ENCODE assay signal across 13 cellular contexts in the genomic region with DNA sequence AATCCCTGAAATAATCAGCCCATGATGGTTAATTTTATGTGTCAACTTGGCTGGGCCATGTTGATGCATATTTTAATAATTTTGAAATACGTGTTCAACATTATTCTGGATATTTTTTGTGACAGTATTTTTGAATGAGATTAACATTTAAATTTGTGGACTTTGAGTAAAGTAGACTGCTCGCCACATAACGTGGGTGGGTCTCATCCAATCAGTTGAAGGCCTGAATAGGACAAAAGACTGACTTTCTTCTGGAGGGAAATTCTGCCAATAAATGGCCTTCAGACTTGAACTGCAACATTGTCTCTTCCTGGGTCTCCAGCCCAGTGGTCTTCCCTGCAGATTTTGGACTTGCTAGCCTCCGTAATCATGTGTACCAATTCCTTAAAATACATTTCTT. TPM values are rescaled to one million over a fixed set of nuclear protein-coding genes. Genes with fewer than 3 reads are reported as not detected.
DNase-seq lines count a peak whose midpoint lies in the region; ATAC-seq and TF ChIP-seq lines count a peak whose summit lies in the region.
"Had no signal": no experiment of that assay in that cellular context is flagged by ENCODE, and none has a peak within 500 bp of the region (broad histone marks: within the 10 kb centered on the region; RNA-seq: fewer than 3 reads in every experiment).

No MANE protein-coding gene starts in this region.

- peak overlapping the region; percentile 58; the same call in 1 of the 2 replicates for H2AK5ac ChIP-seq in IMR-90 (ENCODE audit: low read depth, low read length)
- no peak overlapping the region for H2AK5ac ChIP-seq in mesenchymal stem cell (ENCODE audit: low read length, severe bottlenecking)

- H3K9me3 ChIP-seq in GM23248 (ENCODE audit: low read depth) (no peaks in the 10 kb centered on the region), IMR-90 (ENCODE audit: control insufficient read depth, insufficient read depth, low read length) (no peaks in the 10 kb centered on the region), mesenchymal stem cell (ENCODE audit: control insufficient read depth, low read length) (no peaks in the 10 kb centered on the region)

- POLR2A ChIA-PET in IMR-90 (lab: Charles Lee; ENCODE audit: unreplicated experiment) = no interaction called here

- H2AFZ ChIP-seq in GM23248 (no peak overlapping the region), IMR-90 (replicated peaks; ENCODE audit: low read length, poor library complexity) (no peak overlapping the region), mesenchymal stem cell (ENCODE audit: low read depth, low read length) (no peak overlapping the region)

- H4K8ac ChIP-seq in IMR-90 (ENCODE audit: low read depth in 2 of 2, low read length in 2 of 2) (peak overlapping the region in 1 of 2 experiments; percentile 39; a peak in 1 of 4 replicates), mesenchymal stem cell (ENCODE audit: low read length) (no peak overlapping the region)

- H4K5ac ChIP-seq in IMR-90 (ENCODE audit: low read depth, low read length) = peak overlapping the region; percentile 7; the same call in 1 of the 2 replicates

- H3K4me3 ChIP-seq in GM23248 (no peak overlapping the region), IMR-90 (ENCODE audit: insufficient read depth, low read depth, low read length) (no peak overlapping the region), mesenchymal stem cell (ENCODE audit: insufficient read depth in 1 of 2, low read depth in 1 of 2, low read length in 2 of 2) (no peak overlapping the region)

- H2BK120ac ChIP-seq in IMR-90 (ENCODE audit: low read depth, low read length) (peak overlapping the region; percentile 83), mesenchymal stem cell (ENCODE audit: low read depth, low read length) (no peak overlapping the region)

- H4K20me1 ChIP-seq in GM23248 (ENCODE audit: insufficient read depth) (no peaks in the 10 kb centered on the region), IMR-90 (ENCODE audit: insufficient read depth, low read length) (peaks cover 6% of the 10 kb centered on the region; the same call in 1 of the 2 replicates)

- peaks cover 38% of the 10 kb centered on the region for H3F3A ChIP-seq in GM23248 (ENCODE audit: insufficient read depth)

- ATAC-seq in IMR-90 (ENCODE audit: low read depth) (no peak), GM18861 (IDR thresholded peaks at IDR 0.05; ENCODE audit: unreplicated experiment) (no peak)

- peak overlapping the region; percentile 69 for H2BK20ac ChIP-seq in IMR-90 (ENCODE audit: low read depth, low read length)

- WGBS in GM23248 (ENCODE audit: low coverage in 1 of 2, low lambda C conversion rate in 2 of 2, missing lambda C conversion rate in 2 of 2), 2 experiments = 96% methylated on average over 4 of the region's 4 CpGs
- WGBS in IMR-90 (ENCODE audit: extremely low coverage in 2 of 2, insufficient read length in 1 of 2), 2 experiments = 100% methylated on average over 2 of the region's 4 CpGs; no CpG with 5 or more reads in 1 of the 2 experiments
- 83% methylated on average over 3 of the region's 4 CpGs for WGBS in mesenchymal stem cell

- H3K79me1 ChIP-seq in IMR-90 (ENCODE audit: low read depth in 1 of 2, low read length in 2 of 2) = no peaks in the 10 kb centered on the region
- no peaks in the 10 kb centered on the region for H3K79me1 ChIP-seq in mesenchymal stem cell (replicated peaks; ENCODE audit: low read length, poor library complexity, severe bottlenecking)

- peak overlapping the region; percentile 95 for H2BK15ac ChIP-seq in IMR-90 (ENCODE audit: low read depth, low read length)
- H2BK15ac ChIP-seq in mesenchymal stem cell (ENCODE audit: low read depth, poor library complexity, severe bottlenecking) = no peak overlapping the region

- TF ChIP-seq RAD21 in IMR-90 (IDR thresholded peaks at IDR 0.05; ENCODE audit: low read length) = no peak

- peaks cover 2% of the 10 kb centered on the region; the same call in 1 of the 2 replicates for H3K9me1 ChIP-seq in IMR-90 (ENCODE audit: insufficient read depth, low read length)

- no peaks in the 10 kb centered on the region for H3K27me3 ChIP-seq in GM23248 (replicated peaks; ENCODE audit: insufficient read depth)
- H3K27me3 ChIP-seq in IMR-90 (ENCODE audit: control insufficient read depth, insufficient read depth, low read length) = no peaks in the 10 kb centered on the region
- H3K27me3 ChIP-seq in mesenchymal stem cell (ENCODE audit: control insufficient read depth in 1 of 2, insufficient read depth in 1 of 2, low read length in 2 of 2) = no peaks in the 10 kb centered on the region

- H3K4ac ChIP-seq in IMR-90 (ENCODE audit: low read depth, low read length) (peak overlapping the region; percentile 72), mesenchymal stem cell (ENCODE audit: low read depth in 1 of 2, low read length in 2 of 2) (no peak overlapping the region)

- peak overlapping the region; percentile 48 for H4K91ac ChIP-seq in IMR-90 (ENCODE audit: insufficient read depth, low read depth, low read length)
- H4K91ac ChIP-seq in mesenchymal stem cell (ENCODE audit: low read length) = no peak overlapping the region

- intact Hi-C loops in IMR-90 (cut with micrococcal nuclease) = loop anchor here (2.0 kb wide), 1 partner anchor 54 kb away; a partner anchor contains a TSS

- H3K23ac ChIP-seq in IMR-90 (ENCODE audit: low read depth, low read length) (no peak overlapping the region), mesenchymal stem cell (ENCODE audit: low read length in 2 of 2) (no peak overlapping the region)

- CTCF ChIA-PET in IMR-90 (lab: Yijun Ruan, JAX) = no interaction called here

- DNase-seq in GM23248 (no peak), IMR-90 (no peak), mesenchymal stem cell (no peak), middle frontal gyrus (ENCODE audit: extremely low spot score, low spot score) (no peak)
- no peak for DNase-seq in activated CD4-positive, alpha-beta T cell treated with anti-CD3 and anti-CD28 coated beads for 48 hours
- DNase-seq: AML-193; CD4-positive, alpha-beta T cell; DMS153; DMS79; GDM1; H9 had no signal

- no peak for TF ChIP-seq POLR2A in IMR-90 (IDR thresholded peaks at IDR 0.05; ENCODE audit: low read depth, low read length)

- H3K9me2 ChIP-seq in GM23248 (ENCODE audit: insufficient read depth) = no peaks in the 10 kb centered on the region

- H3K79me2 ChIP-seq in GM23248 (ENCODE audit: insufficient read depth) = no peaks in the 10 kb centered on the region

- no peak overlapping the region for H2BK12ac ChIP-seq in mesenchymal stem cell (ENCODE audit: low read length in 2 of 2)

- no peak for TF ChIP-seq CTCF in IMR-90 (conservative IDR thresholded peaks at IDR 0.05; ENCODE audit: low read depth, low read length)

- H3K56ac ChIP-seq in IMR-90 (ENCODE audit: extremely low read depth, insufficient read depth, low read length) = no peak overlapping the region; the same call in 1 of the 2 replicates

- H3K18ac ChIP-seq in IMR-90 (ENCODE audit: low read depth, low read length) (peak overlapping the region; percentile 89), mesenchymal stem cell (ENCODE audit: low read depth in 1 of 2, low read length in 2 of 2) (no peak overlapping the region)

- H3K9ac ChIP-seq in GM23248 (no peak overlapping the region), IMR-90 (ENCODE audit: low read depth, low read length) (no peak overlapping the region), mesenchymal stem cell (ENCODE audit: low read length) (peak overlapping the region; percentile 73)

- H3K36me3 ChIP-seq in GM23248 (ENCODE audit: low read depth) = no peaks in the 10 kb centered on the region
- no peaks in the 10 kb centered on the region for H3K36me3 ChIP-seq in IMR-90 (ENCODE audit: control insufficient read depth, insufficient read depth, low read length)
- no peaks in the 10 kb centered on the region for H3K36me3 ChIP-seq in mesenchymal stem cell (ENCODE audit: control insufficient read depth in 1 of 2, insufficient read depth in 2 of 2, low read depth in 1 of 2, low read length in 2 of 2)

- peak overlapping the region; percentile 48 for H3K4me2 ChIP-seq in GM23248 (ENCODE audit: unreplicated experiment)
- H3K4me2 ChIP-seq in IMR-90 (ENCODE audit: low read depth, low read length) = no peak overlapping the region
- H3K4me2 ChIP-seq in mesenchymal stem cell (ENCODE audit: low read length, poor library complexity, severe bottlenecking) = no peak overlapping the region

- dilution Hi-C loops in IMR-90 (cut with HindIII; ENCODE audit: low sequenced_read_pairs, unreplicated experiment) = no loop called here

- no peak overlapping the region for H2AK9ac ChIP-seq in IMR-90 (replicated peaks; ENCODE audit: low read depth, low read length, poor library complexity)

- H2BK5ac ChIP-seq in IMR-90 (ENCODE audit: low read depth, low read length, poor library complexity, severe bottlenecking) (peak overlapping the region; percentile 91), mesenchymal stem cell (ENCODE audit: low read depth, low read length, poor library complexity, severe bottlenecking) (no peak overlapping the region)

- BruUV-seq in IMR-90 (replicated peaks; lab: Mats Ljungman, UMichigan) = no TSS peak

- H3K14ac ChIP-seq in IMR-90 (replicated peaks; ENCODE audit: low read depth, low read length) (peak overlapping the region; percentile 78), mesenchymal stem cell (ENCODE audit: low read length in 2 of 2) (no peak overlapping the region)

- H3K4me1 ChIP-seq in GM23248 (ENCODE audit: insufficient read depth) = peaks cover 26% of the 10 kb centered on the region
- H3K4me1 ChIP-seq in IMR-90 (ENCODE audit: control insufficient read depth, insufficient read depth, low read length) = peaks cover 6% of the 10 kb centered on the region
- no peaks in the 10 kb centered on the region for H3K4me1 ChIP-seq in mesenchymal stem cell (ENCODE audit: control insufficient read depth, insufficient read depth, low read depth, low read length)

- H3K27ac ChIP-seq in GM23248 (peak overlapping the region; percentile 63), IMR-90 (ENCODE audit: insufficient read depth, low read length) (peak overlapping the region; percentile 65; the same call in 1 of the 2 replicates), mesenchymal stem cell (ENCODE audit: low read length, poor library complexity, severe bottlenecking) (no peak overlapping the region)
- H3K27ac ChIP-seq: C4-2B had no signal

- in situ Hi-C loops in GM23248 (cut with MboI) (no loop called here), IMR-90 (cut with MboI; ENCODE audit: low sequenced_read_pairs) (no loop called here)

TF ChIP-seq in IMR-90, 13 proteins besides CTCF, POLR2A, EP300 and RAD21 (continues in another document):
- TF ChIP-seq CEBPB (IDR thresholded peaks at IDR 0.05; ENCODE audit: low read depth, low read length) (no peak), BHLHE40 (IDR thresholded peaks at IDR 0.05; ENCODE audit: low read depth, low read length) (no peak), SMC3 (IDR thresholded peaks at IDR 0.05; ENCODE audit: low read depth, low read length) (no peak), RFX5 (IDR thresholded peaks at IDR 0.05; ENCODE audit: low read depth, low read length) (no peak)

RNA-seq across cellular contexts. Expression of a gene that starts 53.6 kb away (rescaled TPM):
- 80.5 and 86.8 TPM in 2 replicates for total RNA-seq in GM23248 (2014; rRNA removed; shearing (Covaris generic))
- polyA plus RNA-seq in GM23248 (2016; fragmentation: Nextera tagmentation; extraction: Ambion mirVana) = 95.8 and 97.0 TPM in 2 replicates
- total RNA-seq in IMR-90 (2012; rRNA removed) = 38.9 and 42.5 TPM in 2 replicates
- 5.1 and 5.7 TPM in 2 replicates for polyA plus RNA-seq in IMR-90 (2012; rRNA removed)
- 2.4 and 3.0 TPM in 2 replicates for polyA plus RNA-seq in IMR-90 (2012; cell fraction: cytosol; rRNA removed)
- polyA plus RNA-seq in IMR-90 (2012; cell fraction: nucleus; rRNA removed; ENCODE audit: low replicate concordance) = 1.6 and 8.7 TPM in 2 replicates
- 4.7 TPM for polyA plus RNA-seq in mesenchymal stem cell (2013, experiment 1 of 2)
- 5.0 TPM for polyA plus RNA-seq in mesenchymal stem cell (2013, experiment 2 of 2)
- total RNA-seq: CD4-positive, alpha-beta T cell had no signal
